In the genomic region with DNA sequence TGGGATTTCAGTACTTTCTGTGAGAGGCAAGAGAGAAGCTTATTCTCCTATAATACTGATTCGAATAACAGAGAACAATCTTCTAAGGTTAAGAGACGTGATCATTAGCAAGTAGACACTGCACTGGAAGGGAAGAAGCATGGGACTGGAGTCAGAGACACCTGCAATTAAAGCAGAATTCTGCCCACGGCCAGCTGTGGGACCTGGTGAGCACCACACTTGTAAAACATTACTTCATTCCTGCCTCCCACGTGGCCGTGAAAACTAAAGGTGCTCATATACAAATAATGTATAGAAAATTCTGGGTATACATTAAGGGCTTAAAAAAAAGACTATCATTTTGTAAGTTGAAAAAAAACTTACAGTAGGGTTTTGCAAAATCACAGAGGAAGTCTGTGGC, we compare ENCODE assay signal across 11 cellular contexts. TPM values are rescaled to one million over a fixed set of nuclear protein-coding genes. Genes with fewer than 3 reads are reported as not detected.
DNase-seq lines count a peak whose midpoint lies in the region; ATAC-seq and TF ChIP-seq lines count a peak whose summit lies in the region.
"Had no signal": no experiment of that assay in that cellular context is flagged by ENCODE, and none has a peak within 500 bp of the region (broad histone marks: within the 10 kb centered on the region; RNA-seq: fewer than 3 reads in every experiment).

No MANE protein-coding gene starts in this region.

- H3F3A ChIP-seq in PC-9 (ENCODE audit: insufficient read depth, low read depth): peaks cover 22% of the 10 kb centered on the region; the same call in 1 of the 2 replicates
- H3F3A ChIP-seq in smooth muscle cell (ENCODE audit: low read depth): peaks cover 12% of the 10 kb centered on the region

- H3K9me2 ChIP-seq in PC-9 (ENCODE audit: insufficient read depth): no peaks in the 10 kb centered on the region

- no peaks in the 10 kb centered on the region for H3K9me3 Mint-ChIP-seq in activated naive CD4-positive, alpha-beta T cell treated with anti-CD3 and anti-CD28 coated beads for 36 hours
- H3K9me3 Mint-ChIP-seq: mesothelial cell of epicardium had no signal

- ATAC-seq in HG02938 (IDR thresholded peaks at IDR 0.05; ENCODE audit: unreplicated experiment): no peak
- no peak for ATAC-seq in GM18907 (IDR thresholded peaks at IDR 0.05; ENCODE audit: unreplicated experiment)

- H3K4me2 ChIP-seq in PC-9: peak overlapping the region; percentile 94; the same call in 1 of the 2 replicates
- H3K4me2 ChIP-seq in smooth muscle cell: peak overlapping the region; percentile 93

- H3K4me3 ChIP-seq in PC-9 (no peak overlapping the region), esophagus muscularis mucosa (no peak overlapping the region), smooth muscle cell (no peak overlapping the region)

- no peak for TF ChIP-seq CTCF in PC-9 (conservative IDR thresholded peaks at IDR 0.05)
- TF ChIP-seq CTCF in esophagus muscularis mucosa (IDR thresholded peaks at IDR 0.05): no peak
- no peak for TF ChIP-seq CTCF in smooth muscle cell (IDR thresholded peaks at IDR 0.05; ENCODE audit: borderline replicate concordance, insufficient read depth, poor library complexity, severe bottlenecking)

- no peaks in the 10 kb centered on the region for H3K27me3 ChIP-seq in PC-9 (ENCODE audit: insufficient read depth, low read depth)
- H3K27me3 ChIP-seq in esophagus muscularis mucosa: no peaks in the 10 kb centered on the region
- H3K27me3 ChIP-seq in smooth muscle cell (ENCODE audit: low read depth): no peaks in the 10 kb centered on the region

- POLR2A ChIA-PET in PC-9 (lab: Charles Lee; ENCODE audit: unreplicated experiment): interaction anchor here (0.7 kb wide), 1 partner anchor 299 kb away, joined by 6 read pairs; no protein-coding TSS in a partner anchor

- H3K79me2 ChIP-seq in PC-9 (ENCODE audit: low read depth) (peaks cover 50% of the 10 kb centered on the region), smooth muscle cell (ENCODE audit: low read depth) (peaks cover 42% of the 10 kb centered on the region)

- TF ChIP-seq EP300 in esophagus muscularis mucosa (IDR thresholded peaks at IDR 0.05): no peak

- H3K9me3 ChIP-seq in PC-9 (ENCODE audit: insufficient read depth, low read depth): no peaks in the 10 kb centered on the region
- no peaks in the 10 kb centered on the region for H3K9me3 ChIP-seq in esophagus muscularis mucosa
- H3K9me3 ChIP-seq in smooth muscle cell (replicated peaks; ENCODE audit: low read depth): no peaks in the 10 kb centered on the region

- peaks cover 53% of the 10 kb centered on the region for H3K4me1 Mint-ChIP-seq in activated naive CD4-positive, alpha-beta T cell treated with anti-CD3 and anti-CD28 coated beads for 36 hours (ENCODE audit: low read depth)

- peaks cover 27% of the 10 kb centered on the region for H3K36me3 ChIP-seq in PC-9 (ENCODE audit: low read depth)
- peaks cover 13 to 49% (median 37%) of the 10 kb centered on the region in 4 donors for H3K36me3 ChIP-seq in esophagus muscularis mucosa
- peaks cover 12% of the 10 kb centered on the region for H3K36me3 ChIP-seq in smooth muscle cell (ENCODE audit: low read depth)

- H3K9ac ChIP-seq in smooth muscle cell (ENCODE audit: low read depth): no peak overlapping the region

- BruUV-seq in PC-9 (replicated peaks; lab: Mats Ljungman, UMichigan): no TSS peak

- H3K27me3 Mint-ChIP-seq in activated naive CD4-positive, alpha-beta T cell treated with anti-CD3 and anti-CD28 coated beads for 36 hours (ENCODE audit: low read depth): no peaks in the 10 kb centered on the region

- H3K4me1 ChIP-seq in PC-9 (replicated peaks; ENCODE audit: insufficient read depth) (peaks cover 23% of the 10 kb centered on the region), esophagus muscularis mucosa (peaks cover 38 to 46% (median 42%) of the 10 kb centered on the region in 4 donors), smooth muscle cell (ENCODE audit: low read depth) (peaks cover 14% of the 10 kb centered on the region)

- 67% methylated on average over 5 of the region's 5 CpGs for WGBS in esophagus muscularis mucosa
- WGBS in smooth muscle cell (ENCODE audit: low lambda C conversion rate): 84% methylated on average over 5 of the region's 5 CpGs

- H4K20me1 ChIP-seq in PC-9 (ENCODE audit: insufficient read depth) (peaks cover 16% of the 10 kb centered on the region; the same call in 1 of the 2 replicates), smooth muscle cell (ENCODE audit: low read depth) (peaks cover 29% of the 10 kb centered on the region)

- CTCF ChIA-PET in activated naive CD4-positive, alpha-beta T cell treated with anti-CD3 and anti-CD28 coated beads for 36 hours (lab: Charles Lee): interaction anchor here (2.1 to 2.4 kb wide), 2 partner anchors 9 to 361 kb away, joined by 6 to 11 read pairs; no protein-coding TSS in a partner anchor
- CTCF ChIA-PET in PC-9 (lab: Charles Lee): no interaction called here

- peaks cover 15% of the 10 kb centered on the region for H3K36me3 Mint-ChIP-seq in activated naive CD4-positive, alpha-beta T cell treated with anti-CD3 and anti-CD28 coated beads for 36 hours (ENCODE audit: low read depth)

- TF ChIP-seq POLR2A in esophagus muscularis mucosa (IDR thresholded peaks at IDR 0.05; ENCODE audit: low read depth): no peak

- H3K27ac Mint-ChIP-seq in activated naive CD4-positive, alpha-beta T cell treated with anti-CD3 and anti-CD28 coated beads for 36 hours: peak overlapping the region; percentile 92

- intact Hi-C loops in activated naive CD4-positive, alpha-beta T cell treated with anti-CD3 and anti-CD28 coated beads for 36 hours (cut with micrococcal nuclease): loop anchor here (5.0 kb wide), 3 partner anchors 373 to 1053 kb away; partner anchors contain the start of gene SELENOS
- intact Hi-C loops in PC-9 (cut with micrococcal nuclease; ENCODE audit: unreplicated experiment): loop anchor here (5.0 kb wide), 1 partner anchor 72 kb away; the partner anchor contains the start of gene TARS3
- intact Hi-C loops in esophagus muscularis mucosa (cut with DNase I): no loop called here

- DNase-seq in activated naive CD4-positive, alpha-beta T cell treated with anti-CD3 and anti-CD28 coated beads for 36 hours: no peak
- no peak for DNase-seq in activated naive CD4-positive, alpha-beta T cell treated with anti-CD3 and anti-CD28 coated beads, Interleukin-2, amount 50 U/mL, for 16 hours
- no peak for DNase-seq in PC-9
- no peak for DNase-seq in esophagus muscularis mucosa (ENCODE audit: extremely low spot score)
- DNase-seq in smooth muscle cell (lab: John Stamatoyannopoulos, UW; ENCODE audit: unreplicated experiment): no peak
- no peak for DNase-seq in SKM-1 (lab: John Stamatoyannopoulos, UW; ENCODE audit: unreplicated experiment)
- DNase-seq: NCI-H1092, NCI-H748 treated with DMSO at 0.1 percent for 48 hours had no signal

- H3K4me3 Mint-ChIP-seq in activated naive CD4-positive, alpha-beta T cell treated with anti-CD3 and anti-CD28 coated beads for 36 hours: peak overlapping the region; percentile 89

- H2AFZ ChIP-seq in PC-9 (no peak overlapping the region), smooth muscle cell (ENCODE audit: low read depth) (no peak overlapping the region)

- no peak overlapping the region for H3K27ac ChIP-seq in PC-9
- peak overlapping the region in 3 of 4 donors; percentile 98 to 99 (median 98) for H3K27ac ChIP-seq in esophagus muscularis mucosa (replicated peaks in 1 of 4)
- no peak overlapping the region for H3K27ac ChIP-seq in smooth muscle cell (ENCODE audit: low read depth)

RNA-seq across cellular contexts. Expression of gene TM2D3, which starts 2.0 kb away (rescaled TPM):
- 10 to 100 TPM; 52.8 to 53.0 TPM for total RNA-seq in activated naive CD4-positive, alpha-beta T cell treated with anti-CD3 and anti-CD28 coated beads for 36 hours
- total RNA-seq in PC-9 (2021): 18.8 and 21.7 TPM in 2 replicates
- total RNA-seq in esophagus muscularis mucosa: 10 to 100 TPM; 35.5 to 50.5 (median 40.5) TPM
- total RNA-seq in smooth muscle cell: 56.9 and 60.3 TPM in 2 replicates
- polyA plus RNA-seq in smooth muscle cell: 43.6 and 47.2 TPM in 2 replicates

Comparison
In these comparisons a context has a peak if more than half of its experiments do, and no peak if none do; other contexts are left out.
1. H3K27ac ChIP-seq: peak in esophagus muscularis mucosa (3 of 4); none in PC-9 (single experiment) and smooth muscle cell (single experiment).